8 cellular contexts compared by ENCODE assay signal in the genomic region with DNA sequence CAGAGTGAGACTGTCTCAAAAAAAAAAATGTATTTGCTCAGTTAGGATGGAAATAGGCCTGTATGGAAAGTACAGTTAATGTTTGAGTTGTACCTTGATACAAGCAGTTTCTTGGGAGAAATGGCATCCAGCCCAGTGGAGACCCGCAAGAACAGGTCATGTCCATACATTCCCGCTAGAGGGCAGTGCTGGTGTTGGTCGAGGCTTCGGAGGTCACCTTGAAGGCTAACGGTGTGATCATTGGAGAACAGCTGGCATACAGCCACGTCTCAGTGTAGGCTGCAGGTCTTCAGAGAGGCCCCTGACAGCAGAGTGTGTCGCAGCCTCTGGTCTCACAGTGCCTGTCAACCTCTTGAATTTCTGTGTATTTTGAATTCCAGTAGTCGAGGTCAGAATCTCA. TPM values are rescaled to one million over a fixed set of nuclear protein-coding genes. Genes with fewer than 3 reads are reported as not detected.
A peak's percentile ranks its signal among the peaks of the same experiment; 100 is the strongest.
DNase-seq lines count a peak whose midpoint lies in the region; ATAC-seq and TF ChIP-seq lines count a peak whose summit lies in the region.

No MANE protein-coding gene starts in this region.

- H3K27ac ChIP-seq in DND-41 (ENCODE audit: low read length): no peak overlapping the region

- no peak overlapping the region for H3K4me2 ChIP-seq in DND-41 (ENCODE audit: insufficient read depth, low read length)

- no peak overlapping the region for H3K9ac ChIP-seq in DND-41 (ENCODE audit: low read depth, low read length)

- H3K4me1 Mint-ChIP-seq in natural killer cell (peaks cover 0 to 5% of the 10 kb centered on the region in 2 donors), type B pancreatic cell (ENCODE audit: unreplicated experiment) (peaks cover 5% of the 10 kb centered on the region)

- H2AFZ ChIP-seq in DND-41 (ENCODE audit: low read depth, low read length): no peak overlapping the region

- H3K27me3 Mint-ChIP-seq in natural killer cell (ENCODE audit: low read depth in 2 of 2) (no peaks in the 10 kb centered on the region), type B pancreatic cell (no peaks in the 10 kb centered on the region)

- H3K27ac Mint-ChIP-seq in natural killer cell (no peak overlapping the region), type B pancreatic cell (peak overlapping the region; percentile 56)

- H3K79me2 ChIP-seq in DND-41 (ENCODE audit: insufficient read depth, low read length): no peaks in the 10 kb centered on the region; the same call in 1 of the 2 replicates

- H3K9me3 Mint-ChIP-seq in natural killer cell (no peaks in the 10 kb centered on the region), type B pancreatic cell (peaks cover 3% of the 10 kb centered on the region)

- peak; percentile 73 for TF ChIP-seq CTCF in DND-41 (IDR thresholded peaks at IDR 0.05; ENCODE audit: borderline replicate concordance, extremely low read depth, low read length, poor library complexity, severe bottlenecking)
- peak; percentile 63 for TF ChIP-seq CTCF in natural killer cell (IDR thresholded peaks at IDR 0.05)
- TF ChIP-seq CTCF in type B pancreatic cell (conservative IDR thresholded peaks at IDR 0.05): peak; percentile 77

- no peaks in the 10 kb centered on the region for H3K4me1 ChIP-seq in DND-41 (ENCODE audit: insufficient read depth, low read length)

- DNase-seq in DND-41 (peak; percentile 64), M059J (ENCODE audit: low read depth) (peak; percentile 16), natural killer cell (peak; percentile 45), type B pancreatic cell (ENCODE audit: extremely low spot score, unreplicated experiment) (peak; percentile 71), occipital lobe (lab: John Stamatoyannopoulos, UW) (no peak), DMS153 treated with DMSO at 0.1 percent for 48 hours (lab: John Stamatoyannopoulos, UW; ENCODE audit: unreplicated experiment) (no peak)
- DNase-seq in activated CD4-positive, alpha-beta T cell treated with anti-CD3 and anti-CD28 coated beads for 4 hours: peak; percentile 42 to 54
- DNase-seq in effector CD4-positive, alpha-beta T cell: peak; percentile 34

- H3K9me3 ChIP-seq in DND-41 (ENCODE audit: insufficient read depth, low read length, severe bottlenecking): no peaks in the 10 kb centered on the region

- no peaks in the 10 kb centered on the region for H4K20me1 ChIP-seq in DND-41 (ENCODE audit: insufficient read depth, low read length)

- H3K4me3 ChIP-seq in DND-41 (ENCODE audit: low read depth in 1 of 2, low read length in 2 of 2): no peak overlapping the region

- no peaks in the 10 kb centered on the region for H3K27me3 ChIP-seq in DND-41 (ENCODE audit: insufficient read depth, low read length, poor library complexity)

- H3K4me3 Mint-ChIP-seq in natural killer cell: no peak overlapping the region
- no peak overlapping the region for H3K4me3 Mint-ChIP-seq in type B pancreatic cell

- H3K36me3 Mint-ChIP-seq in natural killer cell: no peaks in the 10 kb centered on the region
- peaks cover 25% of the 10 kb centered on the region for H3K36me3 Mint-ChIP-seq in type B pancreatic cell

- intact Hi-C loops in natural killer cell (cut with micrococcal nuclease): loop anchor here (5.0 kb wide), 1 partner anchor 404 kb away; no protein-coding TSS in a partner anchor

- ATAC-seq in DND-41 (ENCODE audit: insufficient read depth, low read depth): peak; percentile 75
- ATAC-seq in natural killer cell: peak; percentile 72 to 95 (median 91)

- H3K36me3 ChIP-seq in DND-41 (ENCODE audit: insufficient read depth, low read length): peaks cover 20% of the 10 kb centered on the region

RNA-seq across cellular contexts. Expression of gene ZNF610, which starts 7.5 kb away (rescaled TPM):
- total RNA-seq in M059J (2014; rRNA removed; shearing (Covaris generic)): 3.5 and 4.5 TPM in 2 replicates
- total RNA-seq in natural killer cell: under 1 TPM; 0.68 to 0.86 (median 0.82) TPM
- total RNA-seq in type B pancreatic cell (ENCODE audit: low replicate concordance): 15.5 and 18.0 TPM in 2 replicates
- 17.8 TPM for total RNA-seq in occipital lobe

RNA-seq across cellular contexts. Expression of gene ZNF880, which starts 26.2 kb away (rescaled TPM):
- total RNA-seq in M059J (2014; rRNA removed; shearing (Covaris generic)): 16.5 and 17.0 TPM in 2 replicates
- 10 to 100 TPM; 23.1 to 33.2 (median 31.2) TPM for total RNA-seq in natural killer cell
- 25.7 and 29.6 TPM in 2 replicates for total RNA-seq in type B pancreatic cell (ENCODE audit: low replicate concordance)
- total RNA-seq in occipital lobe: 93.4 TPM

RNA-seq across cellular contexts. Expression of gene ZNF480, which starts 46.6 kb away (rescaled TPM):
- total RNA-seq in M059J (2014; rRNA removed; shearing (Covaris generic)): 10.2 and 13.6 TPM in 2 replicates
- 1 to 10 TPM; 6.4 to 9.4 (median 7.6) TPM for total RNA-seq in natural killer cell
- 16.8 and 26.2 TPM in 2 replicates for total RNA-seq in type B pancreatic cell (ENCODE audit: low replicate concordance)
- total RNA-seq in occipital lobe: 9.4 TPM

RNA-seq across cellular contexts. Expression of gene ZNF528, which starts 54.1 kb away (rescaled TPM):
- 20.1 and 28.4 TPM in 2 replicates for total RNA-seq in M059J (2014; rRNA removed; shearing (Covaris generic))
- total RNA-seq in natural killer cell: 10 to 100 TPM; 28.8 to 36.5 (median 36.1) TPM
- 21.8 and 31.0 TPM in 2 replicates for total RNA-seq in type B pancreatic cell (ENCODE audit: low replicate concordance)
- total RNA-seq in occipital lobe: 57.9 TPM

Comparison
In these comparisons a context has a peak if more than half of its experiments do, and no peak if none do; other contexts are left out.
1. DNase-seq: peak in DND-41 (single experiment), M059J (single experiment), activated CD4-positive, alpha-beta T cell treated with anti-CD3 and anti-CD28 coated beads for 4 hours (2 of 2), effector CD4-positive, alpha-beta T cell (single experiment), natural killer cell (single experiment) and type B pancreatic cell (single experiment); none in occipital lobe (single experiment) and DMS153 treated with DMSO at 0.1 percent for 48 hours (single experiment).
2. Peak in every context shown above with its lines, with median percentiles within 50 percentile points of each other: CTCF ChIP-seq.